In genomic region chr12:126107659-126108058, GRCh38 we compare ENCODE assay signal across 20 cellular contexts.
A peak's percentile ranks its signal among the peaks of the same experiment; 100 is the strongest.
DNase-seq lines count a peak whose midpoint lies in the region; TF ChIP-seq lines count a peak whose summit lies in the region.
"Had no signal": no experiment of that assay in that cellular context is flagged by ENCODE, and none has a peak within 500 bp of the region (broad histone marks: within the 10 kb centered on the region; RNA-seq: fewer than 3 reads in every experiment).

No MANE protein-coding gene starts in this region.

- TF ChIP-seq POLR2A in esophagus squamous epithelium (IDR thresholded peaks at IDR 0.05) = no peak

- H3K9ac ChIP-seq in iPS-18a (ENCODE audit: low read length) = no peak overlapping the region
- H3K9ac ChIP-seq in neuronal stem cell (ENCODE audit: low read depth, low read length, poor library complexity) = no peak overlapping the region
- H3K9ac ChIP-seq: BLaER1, GM23248 had no signal

- H4K8ac ChIP-seq in neuronal stem cell (ENCODE audit: low read depth, low read length) = no peak overlapping the region

- no peak overlapping the region for H3K18ac ChIP-seq in neuronal stem cell (ENCODE audit: low read length)

- TF ChIP-seq CTCF in esophagus squamous epithelium (IDR thresholded peaks at IDR 0.05) = no peak

- peaks cover 9% of the 10 kb centered on the region for H3K27me3 ChIP-seq in iPS-18a (ENCODE audit: control insufficient read depth, insufficient read depth, low read length)
- H3K27me3 ChIP-seq in neuronal stem cell (ENCODE audit: control insufficient read depth in 3 of 3, insufficient read depth in 3 of 3, low read depth in 1 of 3, low read length in 3 of 3) = no peaks in the 10 kb centered on the region
- no peaks in the 10 kb centered on the region for H3K27me3 ChIP-seq in esophagus squamous epithelium
- H3K27me3 ChIP-seq: BLaER1 had no signal

- H3K36me3 ChIP-seq in iPS-18a (ENCODE audit: control insufficient read depth, low read depth, low read length) (no peaks in the 10 kb centered on the region), neuronal stem cell (replicated peaks in 1 of 2; ENCODE audit: control insufficient read depth in 2 of 2, insufficient read depth in 2 of 2, low read length in 2 of 2) (no peaks in the 10 kb centered on the region), esophagus squamous epithelium (no peaks in the 10 kb centered on the region)
- H3K36me3 ChIP-seq: BLaER1 had no signal

- H4K91ac ChIP-seq in neuronal stem cell (ENCODE audit: low read depth, low read length, poor library complexity) = no peak overlapping the region

- H3K9me3 ChIP-seq in iPS-18a (ENCODE audit: control insufficient read depth, low read depth, low read length) = peaks cover 30% of the 10 kb centered on the region
- H3K9me3 ChIP-seq in neuronal stem cell (replicated peaks in 1 of 2; ENCODE audit: control insufficient read depth in 2 of 2, insufficient read depth in 1 of 2, low read depth in 1 of 2, low read length in 2 of 2) = peaks cover 0 to 8% of the 10 kb centered on the region in 2 donors
- no peaks in the 10 kb centered on the region for H3K9me3 ChIP-seq in esophagus squamous epithelium
- H3K9me3 ChIP-seq: BLaER1 had no signal

- H2BK120ac ChIP-seq in neuronal stem cell (ENCODE audit: low read depth, low read length) = no peak overlapping the region

- H3K4me3 ChIP-seq in iPS-18a (ENCODE audit: low read length) (peak overlapping the region; percentile 1), neuronal stem cell (ENCODE audit: low read length in 2 of 2) (no peak overlapping the region), esophagus squamous epithelium (no peak overlapping the region)
- H3K4me3 ChIP-seq: BLaER1, GM12878, GM23248 had no signal

- H3K79me1 ChIP-seq in neuronal stem cell (ENCODE audit: low read depth, low read length) = no peaks in the 10 kb centered on the region

- WGBS in neuronal stem cell (ENCODE audit: extremely low coverage in 2 of 2, insufficient read length in 2 of 2, insufficient replicate concordance in 1 of 2), 2 donors = no CpG with 5 or more reads among the region's 13 CpGs
- WGBS in esophagus squamous epithelium, 2 donors = 59 to 60% methylated on average over 12 to 13 of the region's 13 CpGs

- H3K4me2 ChIP-seq in neuronal stem cell (ENCODE audit: insufficient read depth, low read length, poor library complexity, severe bottlenecking) = no peak overlapping the region
- H3K4me2 ChIP-seq: BLaER1 had no signal

- H2AFZ ChIP-seq in neuronal stem cell (ENCODE audit: low read length) = no peak overlapping the region
- H2AFZ ChIP-seq: GM23248 had no signal

- no peak overlapping the region for H2BK12ac ChIP-seq in neuronal stem cell (ENCODE audit: low read length)

- H3K23ac ChIP-seq in neuronal stem cell (ENCODE audit: low read depth, low read length, poor library complexity) = no peak overlapping the region

- no peak overlapping the region for H2BK5ac ChIP-seq in neuronal stem cell (ENCODE audit: low read length)

- no peak overlapping the region for H2BK15ac ChIP-seq in neuronal stem cell (ENCODE audit: low read length)

- H3K14ac ChIP-seq in neuronal stem cell (ENCODE audit: low read length) = no peak overlapping the region

- H3K27ac ChIP-seq in iPS-18a (ENCODE audit: low read length) (no peak overlapping the region), neuronal stem cell (replicated peaks; ENCODE audit: low read length) (peak overlapping the region; percentile 76), esophagus squamous epithelium (no peak overlapping the region)
- H3K27ac ChIP-seq: BLaER1, C4-2B, GM23248 had no signal

- H2AK5ac ChIP-seq in neuronal stem cell (ENCODE audit: low read depth, low read length) = no peak overlapping the region

- peak; percentile 24 for DNase-seq in COLO668 (lab: John Stamatoyannopoulos, UW; ENCODE audit: unreplicated experiment)
- peak; percentile 14 for DNase-seq in NCI-H774 (lab: John Stamatoyannopoulos, UW)
- peak; percentile 9 for DNase-seq in neuronal stem cell (ENCODE audit: low spot score)
- no peak for DNase-seq in activated CD4-positive, alpha-beta T cell treated with anti-CD3 and anti-CD28 coated beads, Interleukin-2, amount 50 U/mL, for 48 hours
- DNase-seq in esophagus squamous epithelium (lab: John Stamatoyannopoulos, UW) = no peak
- no peak for DNase-seq in activated CD4-positive, alpha-beta T cell treated with anti-CD3 and anti-CD28 coated beads for 4 hours
- DNase-seq: Calu3; CD4-positive, CD25-positive, alpha-beta regulatory T cell; CD8-positive, alpha-beta T cell; COR-L47; DMS79; EL; GDM1; GM23248; H7; HCEC 1CT had no signal

- H3K4me1 ChIP-seq in iPS-18a (ENCODE audit: control insufficient read depth, low read depth, low read length) (peaks cover 3% of the 10 kb centered on the region), neuronal stem cell (ENCODE audit: control insufficient read depth in 2 of 2, insufficient read depth in 1 of 2, low read depth in 1 of 2, low read length in 2 of 2) (peaks cover 0 to 3% of the 10 kb centered on the region in 2 donors), esophagus squamous epithelium (no peaks in the 10 kb centered on the region)
- H3K4me1 ChIP-seq: BLaER1 had no signal

- intact Hi-C loops in esophagus squamous epithelium (cut with DNase I) = no loop called here

- H3K4ac ChIP-seq in neuronal stem cell (ENCODE audit: low read length) = no peak overlapping the region

Comparison
In these comparisons a context has a peak if more than half of its experiments do, and no peak if none do; other contexts are left out.
1. DNase-seq: peak in COLO668 (single experiment), NCI-H774 (single experiment) and neuronal stem cell (single experiment); none in activated CD4-positive, alpha-beta T cell treated with anti-CD3 and anti-CD28 coated beads, Interleukin-2, amount 50 U/mL, for 48 hours (0 of 2), esophagus squamous epithelium (single experiment) and activated CD4-positive, alpha-beta T cell treated with anti-CD3 and anti-CD28 coated beads for 4 hours (0 of 2).